ENCODE assay signal across 10 cellular contexts in genomic region chr3:127848131-127849129, GRCh38. TPM values are rescaled to one million over a fixed set of nuclear protein-coding genes. Genes with fewer than 3 reads are reported as not detected.
DNase-seq lines count a peak whose midpoint lies in the region; ATAC-seq, FAIRE-seq and TF ChIP-seq lines count a peak whose summit lies in the region.
"Had no signal": no experiment of that assay in that cellular context is flagged by ENCODE, and none has a peak within 500 bp of the region (broad histone marks: within the 10 kb centered on the region; RNA-seq: fewer than 3 reads in every experiment).

No MANE protein-coding gene starts in this region.

- H3K9me3 ChIP-seq in adipocyte (ENCODE audit: control insufficient read depth, low read length) (no peaks in the 10 kb centered on the region), MG63 (no peaks in the 10 kb centered on the region)

- peak; percentile 39 for DNase-seq in EH (ENCODE audit: low read depth)
- DNase-seq in adipocyte (ENCODE audit: low read depth): peak; percentile 30
- DNase-seq in foreskin fibroblast: peak; percentile 20 to 55
- DNase-seq in MG63: no peak
- no peak for DNase-seq in stimulated activated naive CD8-positive, alpha-beta T cell treated with anti-CD3 and anti-CD28 coated beads, Interleukin-15, Interleukin-2, amounts not matched to agents 100 U/mL and 50 U/mL, for 24 hours
- no peak for DNase-seq in NCI-H345 treated with DMSO at 0.1 percent for 48 hours (lab: John Stamatoyannopoulos, UW; ENCODE audit: unreplicated experiment)
- no peak for DNase-seq in urothelium cell line (ENCODE audit: low spot score)
- DNase-seq: kidney glomerular epithelial cell had no signal

- H3K4me1 ChIP-seq in adipocyte (ENCODE audit: control insufficient read depth, insufficient read depth, low read length): peaks cover 4% of the 10 kb centered on the region

- H3K27ac Mint-ChIP-seq in nephron: peak overlapping the region in 2 of 3 experiments; percentile 11 to 12
- H3K27ac Mint-ChIP-seq: activated T-helper 2 cell treated with anti-CD3 and anti-CD28 coated beads, Interferon-gamma antibody, Interleukin-2, Interleukin-4, amounts not matched to agents 10 μg/mL and 5 μg/mL and 100 μg/mL, durations not matched to agents 14 hours and 24 hours and 36 hours had no signal

- H3K36me3 ChIP-seq in adipocyte (ENCODE audit: control insufficient read depth, insufficient read depth, low read length, severe bottlenecking) (no peaks in the 10 kb centered on the region), MG63 (no peaks in the 10 kb centered on the region)

- ATAC-seq in stimulated activated naive CD8-positive, alpha-beta T cell treated with anti-CD3 and anti-CD28 coated beads, Interleukin-15, Interleukin-2, amounts not matched to agents 100 U/mL and 50 U/mL, for 24 hours: no peak

- no peak for TF ChIP-seq CTCF in foreskin fibroblast (IDR thresholded peaks at IDR 0.05; ENCODE audit: low read depth, low read length)
- peak in 2 of 3 experiments; percentile 12 to 16 for TF ChIP-seq CTCF in nephron (IDR thresholded peaks at IDR 0.05; ENCODE audit: unreplicated experiment in 3 of 3)

- H3K4me1 Mint-ChIP-seq in nephron: peaks cover 16% of the 10 kb centered on the region

- no peak overlapping the region for H3K4me3 ChIP-seq in adipocyte (ENCODE audit: low read length)
- H3K4me3 ChIP-seq in foreskin fibroblast (ENCODE audit: low read depth in 1 of 2, low read length in 2 of 2): no peak overlapping the region
- H3K4me3 ChIP-seq in MG63: no peak overlapping the region

- H3K27me3 Mint-ChIP-seq in nephron (ENCODE audit: low read depth): peaks cover 14% of the 10 kb centered on the region

- no peak overlapping the region for H3K4me3 Mint-ChIP-seq in nephron

- FAIRE-seq in urothelium cell line (lab: Jason Lieb, UNC): no peak

- no peaks in the 10 kb centered on the region for H3K9me3 Mint-ChIP-seq in nephron
- H3K9me3 Mint-ChIP-seq: activated T-helper 2 cell treated with anti-CD3 and anti-CD28 coated beads, Interferon-gamma antibody, Interleukin-2, Interleukin-4, amounts not matched to agents 10 μg/mL and 5 μg/mL and 100 μg/mL, durations not matched to agents 14 hours and 24 hours and 36 hours had no signal

- H3K27me3 ChIP-seq in adipocyte (replicated peaks; ENCODE audit: control insufficient read depth, insufficient read depth, low read length) (peaks cover 5% of the 10 kb centered on the region), MG63 (no peaks in the 10 kb centered on the region)

- no peaks in the 10 kb centered on the region for H3K36me3 Mint-ChIP-seq in nephron (ENCODE audit: low read depth)

- H3K9ac ChIP-seq in adipocyte (ENCODE audit: low read length): no peak overlapping the region

RNA-seq across cellular contexts. Expression of gene MGLL, which starts 26.1 kb away (rescaled TPM):
- total RNA-seq in MG63 (2014; rRNA removed; shearing (Covaris generic); ENCODE audit: low replicate concordance): 28.8 and 29.0 TPM in 2 replicates

Comparison
In these comparisons a context has a peak if more than half of its experiments do, and no peak if none do; other contexts are left out.
1. DNase-seq: peak in EH (single experiment), adipocyte (single experiment) and foreskin fibroblast (2 of 2); none in MG63 (single experiment), stimulated activated naive CD8-positive, alpha-beta T cell treated with anti-CD3 and anti-CD28 coated beads, Interleukin-15, Interleukin-2, amounts not matched to agents 100 U/mL and 50 U/mL, for 24 hours (single experiment), NCI-H345 treated with DMSO at 0.1 percent for 48 hours (single experiment) and urothelium cell line (single experiment).